8 cellular contexts compared by ENCODE assay signal in genomic region chr14:88792572-88793258, GRCh38. TPM values are rescaled to one million over a fixed set of nuclear protein-coding genes. Genes with fewer than 3 reads are reported as not detected.
A peak's percentile ranks its signal among the peaks of the same experiment; 100 is the strongest.
DNase-seq lines count a peak whose midpoint lies in the region; ATAC-seq, FAIRE-seq and TF ChIP-seq lines count a peak whose summit lies in the region.

Gene EML5 (minus strand): TSS chr14:88792953. CDS start chr14:88792503, 450 bp downstream.

- TF ChIP-seq CTCF in astrocyte of the cerebellum (IDR thresholded peaks at IDR 0.05; ENCODE audit: low read depth, low read length, missing control alignments), result peak; percentile 47
- peak; percentile 38 for TF ChIP-seq CTCF in retinal pigment epithelial cell (conservative IDR thresholded peaks at IDR 0.05; ENCODE audit: low read depth, low read length)

- H3K27me3 Mint-ChIP-seq in T-helper 2 cell treated with Interferon-gamma antibody and Interleukin-4, amounts not matched to agents 5 μg/mL and 100 μg/mL, for 36 hours (ENCODE audit: low read depth), result peaks cover 28% of the 10 kb centered on the region

- no peaks in the 10 kb centered on the region for H3K9me3 Mint-ChIP-seq in T-helper 2 cell treated with Interferon-gamma antibody and Interleukin-4, amounts not matched to agents 5 μg/mL and 100 μg/mL, for 36 hours

- peak; percentile 61 for FAIRE-seq in GM12892 (lab: Jason Lieb, UNC)

- DNase-seq in GM12892 (ENCODE audit: insufficient read length), result peak; percentile 59
- peak; percentile 90 to 94 (median 93) for DNase-seq in NCI-H1417 (lab: John Stamatoyannopoulos, UW)
- peak; percentile 84 for DNase-seq in T-helper 2 cell treated with Interferon-gamma antibody and Interleukin-4, amounts not matched to agents 5 μg/mL and 100 μg/mL, for 36 hours (ENCODE audit: low spot score)
- no peak for DNase-seq in astrocyte of the cerebellum (ENCODE audit: low read depth)
- peak; percentile 74 to 79 for DNase-seq in hippocampal formation (lab: John Stamatoyannopoulos, UW)
- peak; percentile 42 for DNase-seq in retinal pigment epithelial cell (ENCODE audit: low read depth)
- DNase-seq in GOT3 (lab: John Stamatoyannopoulos, UW), result no peak

- in situ Hi-C loops in astrocyte of the cerebellum (cut with HindIII; ENCODE audit: low sequenced_read_pairs), result no loop called here

- peak within 1 kb of the TSS; percentile 62 for H3K27ac Mint-ChIP-seq in T-helper 2 cell treated with Interferon-gamma antibody and Interleukin-4, amounts not matched to agents 5 μg/mL and 100 μg/mL, for 36 hours

- peak within 1 kb of the TSS; percentile 47 for H3K4me3 ChIP-seq in astrocyte of the cerebellum (ENCODE audit: low read depth, low read length)
- peak within 1 kb of the TSS; percentile 75 for H3K4me3 ChIP-seq in retinal pigment epithelial cell (ENCODE audit: low read length)

- no peak for TF ChIP-seq POLR2A in GM12892 (IDR thresholded peaks at IDR 0.05; ENCODE audit: low read depth, low read length)

- peaks cover 3% of the 10 kb centered on the region for H3K4me1 Mint-ChIP-seq in T-helper 2 cell treated with Interferon-gamma antibody and Interleukin-4, amounts not matched to agents 5 μg/mL and 100 μg/mL, for 36 hours (ENCODE audit: low read depth)

- peak within 1 kb of the TSS; percentile 79 for H3K4me3 Mint-ChIP-seq in T-helper 2 cell treated with Interferon-gamma antibody and Interleukin-4, amounts not matched to agents 5 μg/mL and 100 μg/mL, for 36 hours

- no peaks in the 10 kb centered on the region for H3K36me3 Mint-ChIP-seq in T-helper 2 cell treated with Interferon-gamma antibody and Interleukin-4, amounts not matched to agents 5 μg/mL and 100 μg/mL, for 36 hours (ENCODE audit: low read depth)

- ATAC-seq in HG02840 (IDR thresholded peaks at IDR 0.05; ENCODE audit: low FRiP score, unreplicated experiment), result peak; percentile 86

RNA-seq across cellular contexts. Expression of gene EML5, which starts in this region (rescaled TPM):
- polyA plus RNA-seq in GM12892 (2012; ENCODE audit: missing spikeins), result not detected

Comparison
In these comparisons a context has a peak if more than half of its experiments do, and no peak if none do; other contexts are left out.
1. DNase-seq: peak in GM12892 (single experiment), NCI-H1417 (3 of 3), T-helper 2 cell treated with Interferon-gamma antibody and Interleukin-4, amounts not matched to agents 5 μg/mL and 100 μg/mL, for 36 hours (single experiment), hippocampal formation (2 of 2) and retinal pigment epithelial cell (single experiment); none in astrocyte of the cerebellum (single experiment) and GOT3 (single experiment).